In genomic region chr9:132141948-132142594, GRCh38 we compare ENCODE assay signal across 8 cellular contexts. TPM values are rescaled to one million over a fixed set of nuclear protein-coding genes. Genes with fewer than 3 reads are reported as not detected.
DNase-seq lines count a peak whose midpoint lies in the region; ATAC-seq, FAIRE-seq and TF ChIP-seq lines count a peak whose summit lies in the region.

No MANE protein-coding gene starts in this region.

- H2BK5ac ChIP-seq in mesendoderm (ENCODE audit: low read length) = no peak overlapping the region

- no TSS peak for BruUV-seq in A673 (replicated peaks; lab: Mats Ljungman, UMichigan)

- H3K4me3 ChIP-seq in A673 (ENCODE audit: low read depth, low read length, poor library complexity, severe bottlenecking) (no peak overlapping the region), mesendoderm (ENCODE audit: low read length) (no peak overlapping the region)

- H4K8ac ChIP-seq in mesendoderm (ENCODE audit: low read depth, low read length) = no peak overlapping the region

- no peak overlapping the region for H2AK5ac ChIP-seq in mesendoderm (ENCODE audit: low read length)

- FAIRE-seq in H54 (lab: Jason Lieb, UNC) = no peak

- no peak overlapping the region for H2BK15ac ChIP-seq in mesendoderm (replicated peaks; ENCODE audit: low read depth)

- WGBS in mesendoderm (ENCODE audit: extremely low coverage, insufficient coverage, low lambda C conversion rate) = no CpG with 5 or more reads among the region's 12 CpGs

- no peaks in the 10 kb centered on the region for H3K36me3 Mint-ChIP-seq in activated naive CD8-positive, alpha-beta T cell treated with anti-CD3 and anti-CD28 coated beads, Interleukin-2, amount 10 ng/mL, durations not matched to agents 7 days and 5 days

- peaks cover 57% of the 10 kb centered on the region for H3K27me3 Mint-ChIP-seq in activated naive CD8-positive, alpha-beta T cell treated with anti-CD3 and anti-CD28 coated beads, Interleukin-2, amount 10 ng/mL, durations not matched to agents 7 days and 5 days

- H3K23ac ChIP-seq in mesendoderm (ENCODE audit: low read length) = no peak overlapping the region

- peak; percentile 43 for DNase-seq in A673 (ENCODE audit: low spot score)
- peak; percentile 55 for DNase-seq in H54 (ENCODE audit: insufficient read length, low spot score)
- DNase-seq in activated naive CD8-positive, alpha-beta T cell treated with anti-CD3 and anti-CD28 coated beads, Interleukin-2, amount 10 ng/mL, durations not matched to agents 7 days and 5 days = no peak
- DNase-seq in mesendoderm = peak; percentile 24
- no peak for DNase-seq in left lobe of liver (ENCODE audit: low spot score)
- no peak for DNase-seq in NCI-H187 treated with DMSO at 0.1 percent for 48 hours (lab: John Stamatoyannopoulos, UW)
- DNase-seq in CD1c-positive myeloid dendritic cell (ENCODE audit: extremely low spot score) = no peak
- no peak for DNase-seq in omental fat pad (ENCODE audit: low spot score)

- no peak for TF ChIP-seq CTCF in A673 (conservative IDR thresholded peaks at IDR 0.05; ENCODE audit: low read depth, low read length)
- TF ChIP-seq CTCF in omental fat pad (IDR thresholded peaks at IDR 0.05) = no peak

- H3K9me3 Mint-ChIP-seq in activated naive CD8-positive, alpha-beta T cell treated with anti-CD3 and anti-CD28 coated beads, Interleukin-2, amount 10 ng/mL, durations not matched to agents 7 days and 5 days = no peaks in the 10 kb centered on the region

- H3K27ac ChIP-seq in A673 (ENCODE audit: low read depth, low read length, poor library complexity, severe bottlenecking) (no peak overlapping the region), mesendoderm (ENCODE audit: low read depth, low read length) (no peak overlapping the region)

- no peak overlapping the region for H3K9ac ChIP-seq in mesendoderm (ENCODE audit: low read length)

- peak overlapping the region; percentile 47 for H3K56ac ChIP-seq in mesendoderm (ENCODE audit: low read length)

- intact Hi-C loops in A673 (cut with micrococcal nuclease; ENCODE audit: unreplicated experiment) = no loop called here

- no peak overlapping the region for H3K18ac ChIP-seq in mesendoderm (ENCODE audit: low read length)

- no peak overlapping the region for H2BK120ac ChIP-seq in mesendoderm (ENCODE audit: low read depth, low read length)

- CTCF ChIA-PET in A673 (lab: Charles Lee) = no interaction called here

- H3K4me2 ChIP-seq in mesendoderm (ENCODE audit: low read length) = no peak overlapping the region

- H3K27me3 ChIP-seq in A673 (replicated peaks; ENCODE audit: insufficient read depth, low read depth, low read length, poor library complexity) (peaks cover 55% of the 10 kb centered on the region), mesendoderm (ENCODE audit: insufficient read depth, low read length, poor library complexity) (no peaks in the 10 kb centered on the region)

- H4K5ac ChIP-seq in mesendoderm (ENCODE audit: low read length) = no peak overlapping the region

- no peaks in the 10 kb centered on the region for H3K9me3 ChIP-seq in A673 (ENCODE audit: low read depth, low read length, poor library complexity, severe bottlenecking)

- no peak overlapping the region for H3K27ac Mint-ChIP-seq in activated naive CD8-positive, alpha-beta T cell treated with anti-CD3 and anti-CD28 coated beads, Interleukin-2, amount 10 ng/mL, durations not matched to agents 7 days and 5 days

- H3K4me1 ChIP-seq in A673 (ENCODE audit: insufficient read depth, low read length, poor library complexity, severe bottlenecking) (peaks cover 3% of the 10 kb centered on the region), mesendoderm (ENCODE audit: control insufficient read depth, low read depth, low read length) (no peaks in the 10 kb centered on the region)

- peak overlapping the region; percentile 72 for H3K4me3 Mint-ChIP-seq in activated naive CD8-positive, alpha-beta T cell treated with anti-CD3 and anti-CD28 coated beads, Interleukin-2, amount 10 ng/mL, durations not matched to agents 7 days and 5 days

- POLR2A ChIA-PET in A673 (lab: Charles Lee; ENCODE audit: low non-redundant PET) = no interaction called here
- POLR2A ChIA-PET in activated naive CD8-positive, alpha-beta T cell treated with anti-CD3 and anti-CD28 coated beads, Interleukin-2, amount 10 ng/mL, durations not matched to agents 7 days and 5 days (lab: Charles Lee) = no interaction called here

- H3K4ac ChIP-seq in mesendoderm (ENCODE audit: low read depth, low read length) = no peak overlapping the region

- H3K79me2 ChIP-seq in mesendoderm (ENCODE audit: control insufficient read depth, insufficient read depth, low read length) = no peaks in the 10 kb centered on the region

- TF ChIP-seq POLR2A in H54 (IDR thresholded peaks at IDR 0.05; ENCODE audit: low read depth, low read length) = no peak

- no peaks in the 10 kb centered on the region for H3K36me3 ChIP-seq in A673 (ENCODE audit: insufficient read depth, low read length, poor library complexity, severe bottlenecking)
- no peaks in the 10 kb centered on the region for H3K36me3 ChIP-seq in mesendoderm (ENCODE audit: control insufficient read depth, insufficient read depth, low read length)

- no peak for ATAC-seq in activated naive CD8-positive, alpha-beta T cell treated with anti-CD3 and anti-CD28 coated beads, Interleukin-2, amount 10 ng/mL, durations not matched to agents 7 days and 5 days (ENCODE audit: low read depth)
- ATAC-seq in left lobe of liver (no peak), omental fat pad (ENCODE audit: low FRiP score) (no peak)

- H3K79me1 ChIP-seq in mesendoderm (ENCODE audit: low read length) = no peaks in the 10 kb centered on the region

- peaks cover 10% of the 10 kb centered on the region for H3K4me1 Mint-ChIP-seq in activated naive CD8-positive, alpha-beta T cell treated with anti-CD3 and anti-CD28 coated beads, Interleukin-2, amount 10 ng/mL, durations not matched to agents 7 days and 5 days

RNA-seq across cellular contexts. Expression of gene NTNG2, which starts 19.8 kb away (rescaled TPM):
- 1.5 and 3.0 TPM in 2 replicates for total RNA-seq in A673 (2021)
- total RNA-seq in activated naive CD8-positive, alpha-beta T cell treated with anti-CD3 and anti-CD28 coated beads, Interleukin-2, amount 10 ng/mL, durations not matched to agents 7 days and 5 days = 10 to 100 TPM; 10.9 to 15.6 TPM
- 0.03 TPM for polyA plus RNA-seq in mesendoderm (2013, experiment 1 of 2)
- 0.11 TPM for polyA plus RNA-seq in mesendoderm (2013, experiment 2 of 2)
- 0.38 TPM for total RNA-seq in left lobe of liver
- 1 to 10 TPM; 1.8 to 4.2 (median 2.9) TPM for total RNA-seq in omental fat pad

Comparison
In these comparisons a context has a peak if more than half of its experiments do, and no peak if none do; other contexts are left out.
1. DNase-seq: peak in A673 (single experiment), H54 (single experiment) and mesendoderm (single experiment); none in activated naive CD8-positive, alpha-beta T cell treated with anti-CD3 and anti-CD28 coated beads, Interleukin-2, amount 10 ng/mL, durations not matched to agents 7 days and 5 days (single experiment), left lobe of liver (single experiment), NCI-H187 treated with DMSO at 0.1 percent for 48 hours (single experiment), CD1c-positive myeloid dendritic cell (single experiment) and omental fat pad (single experiment).